33 cellular contexts compared by ENCODE assay signal in genomic region chr17:8836821-8837426, GRCh38. TPM values are rescaled to one million over a fixed set of nuclear protein-coding genes. Genes with fewer than 3 reads are reported as not detected.
DNase-seq lines count a peak whose midpoint lies in the region; ATAC-seq and TF ChIP-seq lines count a peak whose summit lies in the region.
"Had no signal": no experiment of that assay in that cellular context is flagged by ENCODE, and none has a peak within 500 bp of the region (broad histone marks: within the 10 kb centered on the region; RNA-seq: fewer than 3 reads in every experiment).

No MANE protein-coding gene starts in this region.

- H3K4me1 ChIP-seq in HEK293 (ENCODE audit: control insufficient read depth, insufficient read depth, low read length) (no peaks in the 10 kb centered on the region), iPS-20b (ENCODE audit: insufficient read depth, low read length) (no peaks in the 10 kb centered on the region; the same call in 1 of the 2 replicates)
- H3K4me1 ChIP-seq: BE2C, foreskin keratinocyte, SJCRH30 had no signal

- no peaks in the 10 kb centered on the region for H3K9me3 Mint-ChIP-seq in osteocyte (ENCODE audit: unreplicated experiment)
- H3K9me3 Mint-ChIP-seq: activated CD4-positive, alpha-beta memory T cell treated with anti-CD3 and anti-CD28 coated beads for 36 hours; activated naive CD8-positive, alpha-beta T cell treated with anti-CD3 and anti-CD28 coated beads, Interleukin-2, amount 50 U/mL, for 24 hours; activated T-cell treated with anti-CD3 and anti-CD28 coated beads, Interleukin-2, amount 50 U/mL, for 24 hours; CD8-positive, alpha-beta memory T cell; endodermal cell; T-cell had no signal

- no peaks in the 10 kb centered on the region for H3K4me1 Mint-ChIP-seq in osteocyte (ENCODE audit: unreplicated experiment)
- H3K4me1 Mint-ChIP-seq in T-helper 17 cell = no peaks in the 10 kb centered on the region
- H3K4me1 Mint-ChIP-seq: activated naive CD8-positive, alpha-beta T cell treated with anti-CD3 and anti-CD28 coated beads, Interleukin-2, amount 50 U/mL, for 24 hours; CD8-positive, alpha-beta memory T cell; T-cell had no signal

- no peaks in the 10 kb centered on the region for H3K9me3 ChIP-seq in HEK293 (ENCODE audit: control insufficient read depth, insufficient read depth, low read depth, low read length)
- no peaks in the 10 kb centered on the region for H3K9me3 ChIP-seq in iPS-20b (ENCODE audit: insufficient read depth, low read depth, low read length)
- H3K9me3 ChIP-seq in T-helper 17 cell (ENCODE audit: control insufficient read depth, low read length, poor library complexity, severe bottlenecking) = no peaks in the 10 kb centered on the region
- H3K9me3 ChIP-seq: BE2C, heart right ventricle, mucosa of descending colon, ovary, SJCRH30 had no signal

- H3K27ac ChIP-seq in HEK293 (ENCODE audit: extremely low read depth, low read depth, low read length) (no peak overlapping the region), iPS-20b (ENCODE audit: low read length) (no peak overlapping the region)
- H3K27ac ChIP-seq: foreskin keratinocyte, heart right ventricle, KMS-11, ovary, SJCRH30 had no signal

- H3K27me3 ChIP-seq in iPS-20b (ENCODE audit: insufficient read depth, low read length) = no peaks in the 10 kb centered on the region
- H3K27me3 ChIP-seq: BE2C, foreskin keratinocyte, ovary, SJCRH30 had no signal

- H3K36me3 Mint-ChIP-seq in osteocyte (ENCODE audit: unreplicated experiment) (no peaks in the 10 kb centered on the region), T-helper 17 cell (ENCODE audit: low read depth) (no peaks in the 10 kb centered on the region)
- H3K36me3 Mint-ChIP-seq: activated CD4-positive, alpha-beta memory T cell treated with anti-CD3 and anti-CD28 coated beads for 36 hours had no signal

- DNase-seq in AG08395 (ENCODE audit: low spot score) (peak; percentile 13), osteocyte (ENCODE audit: extremely low spot score, unreplicated experiment) (peak; percentile 68), NCI-H345 treated with DMSO at 0.1 percent for 48 hours (lab: John Stamatoyannopoulos, UW; ENCODE audit: unreplicated experiment) (no peak), T-helper 17 cell (no peak), GM03348 (ENCODE audit: low spot score) (no peak)
- DNase-seq: activated CD4-positive, alpha-beta memory T cell treated with anti-CD3 and anti-CD28 coated beads for 36 hours; activated naive CD8-positive, alpha-beta T cell treated with anti-CD3 and anti-CD28 coated beads, Interleukin-2, amount 50 U/mL, for 24 hours; activated T-cell treated with anti-CD3 and anti-CD28 coated beads, Interleukin-2, amount 50 U/mL, for 24 hours; BE2C; caudate nucleus; CD8-positive, alpha-beta memory T cell; DMS 273 treated with DMSO at 0.1 percent for 48 hours; foreskin keratinocyte; MM.1S; mucosa of descending colon; NCI-H2029 treated with DMSO at 0.1 percent for 48 hours; NCI-H2227 treated with DMSO at 0.1 percent for 48 hours; NCI-H774; ovary; SJCRH30; stimulated activated CD4-positive, alpha-beta T cell treated with anti-CD3 and anti-CD28 coated beads, Interleukin-4, amount 100 ng/mL, for 1 hour; stimulated activated naive B cell treated with anti-CD40 and anti-IgM and Interleukin-4, amounts not matched to agents 10 μg/mL and 1 μg/mL and 100 μg/mL, for 72 hours; T-cell had no signal

- CTCF ChIA-PET in HEK293 (lab: Yijun Ruan, JAX) = no interaction called here

- H3K9ac ChIP-seq in iPS-20b (ENCODE audit: low read depth, low read length) = peak overlapping the region; percentile 24; the same call in 1 of the 2 replicates
- H3K9ac ChIP-seq: KMS-11 had no signal

- no peak overlapping the region for H3K4me3 Mint-ChIP-seq in osteocyte (ENCODE audit: unreplicated experiment)
- H3K4me3 Mint-ChIP-seq in T-helper 17 cell = no peak overlapping the region
- H3K4me3 Mint-ChIP-seq: activated CD4-positive, alpha-beta memory T cell treated with anti-CD3 and anti-CD28 coated beads for 36 hours; activated naive CD8-positive, alpha-beta T cell treated with anti-CD3 and anti-CD28 coated beads, Interleukin-2, amount 50 U/mL, for 24 hours; activated T-cell treated with anti-CD3 and anti-CD28 coated beads, Interleukin-2, amount 50 U/mL, for 24 hours; CD8-positive, alpha-beta memory T cell; endodermal cell; nephron; stimulated activated naive B cell treated with anti-CD40 and anti-IgM and Interleukin-4, amounts not matched to agents 10 μg/mL and 1 μg/mL and 100 μg/mL, for 72 hours; T-cell had no signal

- POLR2A ChIA-PET in HEK293 (lab: Yijun Ruan, JAX) = no interaction called here

- H3K4me3 ChIP-seq in HEK293 (ENCODE audit: low read depth, low read length) (no peak overlapping the region), iPS-20b (ENCODE audit: low read length) (no peak overlapping the region)
- H3K4me3 ChIP-seq: heart right ventricle, mucosa of descending colon, ovary, SJCRH30 had no signal

- TF ChIP-seq CTCF in HEK293 (tag by site-specific recombination; IDR thresholded peaks at IDR 0.05) (no peak), osteocyte (IDR thresholded peaks at IDR 0.05) (no peak)

- H3K27me3 Mint-ChIP-seq in osteocyte (ENCODE audit: unreplicated experiment) (peaks cover 14% of the 10 kb centered on the region), T-helper 17 cell (peaks cover 12% of the 10 kb centered on the region)
- H3K27me3 Mint-ChIP-seq: activated CD4-positive, alpha-beta memory T cell treated with anti-CD3 and anti-CD28 coated beads for 36 hours; activated naive CD8-positive, alpha-beta T cell treated with anti-CD3 and anti-CD28 coated beads, Interleukin-2, amount 50 U/mL, for 24 hours; activated T-cell treated with anti-CD3 and anti-CD28 coated beads, Interleukin-2, amount 50 U/mL, for 24 hours; T-cell had no signal

- H3K27ac Mint-ChIP-seq in osteocyte (ENCODE audit: unreplicated experiment) = no peak overlapping the region
- H3K27ac Mint-ChIP-seq in T-helper 17 cell = no peak overlapping the region
- H3K27ac Mint-ChIP-seq: activated CD4-positive, alpha-beta memory T cell treated with anti-CD3 and anti-CD28 coated beads for 36 hours; activated naive CD8-positive, alpha-beta T cell treated with anti-CD3 and anti-CD28 coated beads, Interleukin-2, amount 50 U/mL, for 24 hours; activated T-cell treated with anti-CD3 and anti-CD28 coated beads, Interleukin-2, amount 50 U/mL, for 24 hours; endodermal cell; nephron; T-cell had no signal

- ATAC-seq in HG03135 (IDR thresholded peaks at IDR 0.05; ENCODE audit: unreplicated experiment) (no peak), T-helper 17 cell (no peak)
- ATAC-seq: activated CD4-positive, CD25-positive, alpha-beta regulatory T cell treated with anti-CD3 and anti-CD28 coated beads, Interleukin-2, amount 50 U/mL, for 24 hours; activated naive CD8-positive, alpha-beta T cell treated with anti-CD3 and anti-CD28 coated beads, Interleukin-2, amount 50 U/mL, for 24 hours; esophagus mucosa; mucosa of descending colon; stimulated activated naive B cell treated with anti-CD40 and anti-IgM and Interleukin-4, amounts not matched to agents 10 μg/mL and 1 μg/mL and 100 μg/mL, for 72 hours; T-cell had no signal

- H3K36me3 ChIP-seq in HEK293 (ENCODE audit: control insufficient read depth in 2 of 2, insufficient read depth in 1 of 2, low read length in 2 of 2) (no peaks in the 10 kb centered on the region), iPS-20b (ENCODE audit: insufficient read depth, low read depth, low read length) (no peaks in the 10 kb centered on the region)
- H3K36me3 ChIP-seq: BE2C, ovary, SJCRH30 had no signal

TF ChIP-seq in HEK293, 187 proteins besides CTCF, POLR2A, EP300 and RAD21:
- TF ChIP-seq ZFP41 (tag by site-specific recombination; IDR thresholded peaks at IDR 0.05; ENCODE audit: borderline replicate concordance) (no peak), ZNF169 (tag by site-specific recombination; IDR thresholded peaks at IDR 0.05) (no peak), EGR2 (tag by site-specific recombination; IDR thresholded peaks at IDR 0.05; ENCODE audit: low read depth) (peak; percentile 52; the same call in 1 of the 2 replicates)

RNA-seq across cellular contexts. Expression of gene PIK3R6, which starts 30.6 kb away (rescaled TPM):
- total RNA-seq in osteocyte = not detected in 2 replicates
- under 1 TPM; 0.67 to 0.83 TPM for total RNA-seq in T-helper 17 cell
- total RNA-seq: foreskin keratinocyte, G401, SJCRH30 had no signal

RNA-seq across cellular contexts. Expression of gene MFSD6L, which starts 37.8 kb away (rescaled TPM):
- total RNA-seq in osteocyte (not detected in 2 replicates), T-helper 17 cell (not detected)
- total RNA-seq: activated CD4-positive, alpha-beta memory T cell treated with anti-CD3 and anti-CD28 coated beads for 36 hours; CD8-positive, alpha-beta memory T cell; foreskin keratinocyte; G401; SJCRH30 had no signal

Comparison
In these comparisons a context has a peak if more than half of its experiments do, and no peak if none do; other contexts are left out.
1. DNase-seq: peak in AG08395 (single experiment) and osteocyte (single experiment); none in NCI-H345 treated with DMSO at 0.1 percent for 48 hours (single experiment), T-helper 17 cell (0 of 3) and GM03348 (single experiment).